Comparison of ENCODE assay signal across 8 cellular contexts in genomic region chr3:167735233-167736107, GRCh38. TPM values are rescaled to one million over a fixed set of nuclear protein-coding genes. Genes with fewer than 3 reads are reported as not detected.
A peak's percentile ranks its signal among the peaks of the same experiment; 100 is the strongest.
DNase-seq lines count a peak whose midpoint lies in the region; ATAC-seq, FAIRE-seq and TF ChIP-seq lines count a peak whose summit lies in the region.

Gene SERPINI1 (plus strand): TSS chr3:167735721. CDS start chr3:167789129, 53,408 bp downstream.

- intact Hi-C loops in left ventricle myocardium superior (cut with micrococcal nuclease): no loop called here
- intact Hi-C loops in prostate gland (cut with DNase I): no loop called here

- peak within 1 kb of the TSS; percentile 77 to 82 for H3K27ac ChIP-seq in prostate gland
- peak within 1 kb of the TSS; percentile 83 for H3K27ac ChIP-seq in urinary bladder (ENCODE audit: low read depth)

- ATAC-seq in HG02678 (IDR thresholded peaks at IDR 0.05; ENCODE audit: unreplicated experiment) (peak; percentile 58), left ventricle myocardium superior (peak; percentile 92)

- TF ChIP-seq CTCF in prostate gland (IDR thresholded peaks at IDR 0.05): peak in 2 of 4 experiments; percentile 12 to 15

- no peaks in the 10 kb centered on the region for H3K9me3 ChIP-seq in prostate gland

- H3K27me3 ChIP-seq in prostate gland (replicated peaks; ENCODE audit: insufficient read depth): no peaks in the 10 kb centered on the region

- peak within 1 kb of the TSS; percentile 54 to 66 for H3K4me3 ChIP-seq in prostate gland
- peak within 1 kb of the TSS; percentile 78 for H3K4me3 ChIP-seq in urinary bladder (ENCODE audit: low read depth, low read length)

- H3K4me1 ChIP-seq in prostate gland (replicated peaks): no peaks in the 10 kb centered on the region
- peaks cover 7% of the 10 kb centered on the region for H3K4me1 ChIP-seq in urinary bladder (ENCODE audit: insufficient read depth)

- no peaks in the 10 kb centered on the region for H3K36me3 ChIP-seq in prostate gland
- no peaks in the 10 kb centered on the region for H3K36me3 ChIP-seq in urinary bladder (ENCODE audit: insufficient read depth)

- 1% methylated on average over 37 of the region's 37 CpGs for WGBS in prostate gland
- WGBS in urinary bladder: under 1% methylated on average over 37 of the region's 37 CpGs

- FAIRE-seq in GM12891 (lab: Jason Lieb, UNC): no peak

- DNase-seq in GM12891 (ENCODE audit: insufficient read length, low spot score): peak; percentile 28
- peak; percentile 97 for DNase-seq in NCI-H1105 (lab: John Stamatoyannopoulos, UW)
- peak; percentile 91 for DNase-seq in SKM-1 treated with dmso at 0.1 percent for 144 hours (lab: John Stamatoyannopoulos, UW; ENCODE audit: unreplicated experiment)
- peak; percentile 88 for DNase-seq in amniotic stem cell (lab: John Stamatoyannopoulos, UW)
- peak; percentile 88 for DNase-seq in left ventricle myocardium superior
- DNase-seq in prostate gland (ENCODE audit: low spot score): peak; percentile 92

- TF ChIP-seq POLR2A in GM12891 (IDR thresholded peaks at IDR 0.05; ENCODE audit: low read depth, low read length) (no peak), prostate gland (IDR thresholded peaks at IDR 0.05) (peak; percentile 76)

TF ChIP-seq in GM12891, 5 proteins besides CTCF, POLR2A, EP300 and RAD21:
- TF ChIP-seq POLR2AphosphoS5 (IDR thresholded peaks at IDR 0.05; ENCODE audit: low read depth, low read length) (no peak), PAX5 (IDR thresholded peaks at IDR 0.05; ENCODE audit: insufficient read depth, low read length, severe bottlenecking) (no peak), SPI1 (IDR thresholded peaks at IDR 0.05; ENCODE audit: low read depth, low read length) (no peak), TAF1 (IDR thresholded peaks at IDR 0.05; ENCODE audit: low read depth, low read length) (no peak; the same call in 1 of the 2 replicates), POU2F2 (IDR thresholded peaks at IDR 0.05; ENCODE audit: low read depth, low read length) (no peak)

RNA-seq across cellular contexts. Expression of gene SERPINI1, which starts in this region (rescaled TPM):
- 2.3 TPM for polyA plus RNA-seq in GM12891 (2012; ENCODE audit: low read depth, missing spikeins)
- total RNA-seq in left ventricle myocardium superior: 5.1 TPM
- 10 to 100 TPM in 1 of 2 donors, 1 to 10 TPM in 1; 2.3 to 15.3 TPM for total RNA-seq in prostate gland
- total RNA-seq in urinary bladder: 10.0 TPM
- 8.9 TPM for polyA plus RNA-seq in urinary bladder

Comparison
In these comparisons a context has a peak if more than half of its experiments do, and no peak if none do; other contexts are left out.
1. Peak in every context shown above with its lines: DNase-seq, ATAC-seq, H3K4me3 ChIP-seq and H3K27ac ChIP-seq.
2. DNase-seq: peak in every context shown above with its lines; median percentile 97 in NCI-H1105; 92 in prostate gland; 91 in SKM-1 treated with dmso at 0.1 percent for 144 hours; 88 in amniotic stem cell; 88 in left ventricle myocardium superior; 28 in GM12891.